In genomic region chr7:3574386-3574785, GRCh38 we compare ENCODE assay signal across 22 cellular contexts.
DNase-seq lines count a peak whose midpoint lies in the region; ATAC-seq, FAIRE-seq and TF ChIP-seq lines count a peak whose summit lies in the region.
"Had no signal": no experiment of that assay in that cellular context is flagged by ENCODE, and none has a peak within 500 bp of the region (broad histone marks: within the 10 kb centered on the region; RNA-seq: fewer than 3 reads in every experiment).

No MANE protein-coding gene starts in this region.

- H2BK12ac ChIP-seq in H9 (ENCODE audit: insufficient read length, low read depth, low read length), result no peak overlapping the region
- H2BK12ac ChIP-seq in H1 (ENCODE audit: low read depth, low read length), result no peak overlapping the region
- no peak overlapping the region for H2BK12ac ChIP-seq in trophoblast cell (ENCODE audit: low read length)

- peaks cover 3% of the 10 kb centered on the region for H3K4me1 ChIP-seq in H9 (ENCODE audit: insufficient read depth, low read length)
- peaks cover 0 to 5% (median 2%) of the 10 kb centered on the region in 4 experiments; a peak in 3 of 7 replicates for H3K4me1 ChIP-seq in H1 (replicated peaks in 1 of 4; ENCODE audit: control insufficient read depth in 3 of 4, insufficient read depth in 4 of 4, low read length in 3 of 4)
- H3K4me1 ChIP-seq in trophoblast cell (ENCODE audit: control insufficient read depth in 1 of 2, insufficient read depth in 2 of 2, low read length in 2 of 2), result peaks cover 3% of the 10 kb centered on the region in 2 experiments
- H3K4me1 ChIP-seq: A549; BLaER1 treated with 17β-estradiol and CSF1 and Interleukin-3, amounts not matched to agents 10 nM and 100 nM; Caco-2 had no signal

- H3K36me3 Mint-ChIP-seq in H9 (ENCODE audit: insufficient read depth in 1 of 3, low read depth in 3 of 3), result peaks cover 19 to 25% (median 20%) of the 10 kb centered on the region in 3 experiments
- H3K36me3 Mint-ChIP-seq: CD8-positive, alpha-beta T cell had no signal

- H2AK5ac ChIP-seq in H9 (ENCODE audit: insufficient read length, low read length) (no peak overlapping the region), H1 (ENCODE audit: low read depth, low read length) (no peak overlapping the region), trophoblast cell (ENCODE audit: low read length) (no peak overlapping the region)

- H2BK120ac ChIP-seq in H9 (ENCODE audit: low read depth, low read length, poor library complexity, severe bottlenecking) (no peak overlapping the region), H1 (replicated peaks; ENCODE audit: low read depth, low read length) (no peak overlapping the region), trophoblast cell (ENCODE audit: insufficient read depth, low read length, poor library complexity) (no peak overlapping the region)

- H3K18ac ChIP-seq in H9 (ENCODE audit: insufficient read length, low read depth, low read length) (no peak overlapping the region), H1 (ENCODE audit: extremely low read depth, low read length) (no peak overlapping the region; the same call in 1 of the 2 replicates), trophoblast cell (ENCODE audit: low read length) (no peak overlapping the region)

- TF ChIP-seq POLR2A in H1 (IDR thresholded peaks at IDR 0.05; ENCODE audit: control extremely low read depth in 1 of 2, low read depth in 2 of 2, low read length in 2 of 2), result no peak

- DNase-seq in H9 (no peak), H1 (ENCODE audit: low read depth in 1 of 2, low spot score in 2 of 2) (no peak), trophoblast cell (peak; percentile 52 to 91), OCI-M1 (lab: John Stamatoyannopoulos, UW) (no peak), NCI-H1694 (lab: John Stamatoyannopoulos, UW) (no peak)
- DNase-seq: AML-193; Caco-2; Calu3; CD4-positive, alpha-beta T cell; CD8-positive, alpha-beta T cell; DMS79 treated with DMSO at 0.1 percent for 48 hours; GF-D8 had no signal

- H2BK15ac ChIP-seq in H9 (ENCODE audit: low read depth, low read length), result no peak overlapping the region
- H2BK15ac ChIP-seq in H1 (ENCODE audit: low read length), result no peak overlapping the region

- H2AFZ ChIP-seq in H9 (ENCODE audit: low read length) (no peak overlapping the region), H1 (ENCODE audit: low read length) (no peak overlapping the region), trophoblast cell (ENCODE audit: insufficient read depth, low read length, poor library complexity) (no peak overlapping the region)

- H4K91ac ChIP-seq in H9 (ENCODE audit: insufficient read length, low read depth, low read length) (no peak overlapping the region), H1 (replicated peaks; ENCODE audit: insufficient read length, low read length) (peak overlapping the region; percentile 22), trophoblast cell (ENCODE audit: low read depth, low read length) (no peak overlapping the region)

- TF ChIP-seq EP300 in H1 (IDR thresholded peaks at IDR 0.05; ENCODE audit: borderline replicate concordance in 1 of 2, low read depth in 2 of 2, low read length in 2 of 2), result no peak

- H3K79me1 ChIP-seq in H9 (ENCODE audit: insufficient read depth, low read depth, low read length, poor library complexity, severe bottlenecking) (no peaks in the 10 kb centered on the region), H1 (ENCODE audit: low read depth, low read length) (no peaks in the 10 kb centered on the region), trophoblast cell (ENCODE audit: low read length) (no peaks in the 10 kb centered on the region)

- H3K79me2 ChIP-seq in H9 (ENCODE audit: insufficient read depth, low read length), result no peaks in the 10 kb centered on the region
- H3K79me2 ChIP-seq in H1 (ENCODE audit: control insufficient read depth in 1 of 2, insufficient read depth in 2 of 2, low read length in 2 of 2), result no peaks in the 10 kb centered on the region
- no peaks in the 10 kb centered on the region for H3K79me2 ChIP-seq in trophoblast cell (ENCODE audit: control insufficient read depth, insufficient read depth, low read length, poor library complexity)

- no peak overlapping the region for H4K5ac ChIP-seq in H9 (ENCODE audit: insufficient read length, low read depth, low read length)
- no peak overlapping the region for H4K5ac ChIP-seq in H1 (ENCODE audit: insufficient read length, low read depth, low read length)

- H3K9ac ChIP-seq in H9 (ENCODE audit: extremely low read depth, insufficient read length, low read length) (no peak overlapping the region), H1 (replicated peaks in 1 of 4; ENCODE audit: extremely low read depth in 1 of 4, low read depth in 3 of 4, low read length in 3 of 4) (no peak overlapping the region), trophoblast cell (ENCODE audit: low read length) (no peak overlapping the region)
- H3K9ac ChIP-seq: BLaER1 treated with 17β-estradiol and CSF1 and Interleukin-3, amounts not matched to agents 10 nM and 100 nM had no signal

- no peak overlapping the region for H3K4me3 ChIP-seq in H1 (ENCODE audit: extremely low read depth in 1 of 4, insufficient read depth in 2 of 4, low read depth in 3 of 4, low read length in 4 of 4)
- no peak overlapping the region for H3K4me3 ChIP-seq in trophoblast cell (ENCODE audit: low read depth, low read length)
- H3K4me3 ChIP-seq: A549; BLaER1 treated with 17β-estradiol and CSF1 and Interleukin-3, amounts not matched to agents 10 nM and 100 nM had no signal

- H3K56ac ChIP-seq in H9 (ENCODE audit: insufficient read length, low read depth, low read length), result no peak overlapping the region
- no peak overlapping the region for H3K56ac ChIP-seq in H1 (replicated peaks; ENCODE audit: insufficient read length, low read depth, low read length)

- no peak for TF ChIP-seq RAD21 in H1 (IDR thresholded peaks at IDR 0.05 in 1 of 2, conservative IDR thresholded peaks at IDR 0.05 in 1 of 2; ENCODE audit: low read depth in 2 of 2, low read length in 2 of 2)

- H3K23me2 ChIP-seq in H9 (ENCODE audit: insufficient read length, low read depth, low read length, poor library complexity, severe bottlenecking) (no peaks in the 10 kb centered on the region), H1 (ENCODE audit: low read depth, low read length) (no peaks in the 10 kb centered on the region)

- no peak overlapping the region for H4K12ac ChIP-seq in trophoblast cell (ENCODE audit: low read depth, low read length)

- no peaks in the 10 kb centered on the region for H3K27me3 Mint-ChIP-seq in H9 (ENCODE audit: low read depth)
- H3K27me3 Mint-ChIP-seq: CD4-positive, alpha-beta T cell had no signal

- H3K27ac Mint-ChIP-seq in H9, result no peak overlapping the region; a peak in 1 of 7 replicates
- H3K27ac Mint-ChIP-seq: B cell; CD4-positive, alpha-beta T cell; CD8-positive, alpha-beta T cell had no signal

- H3K4me3 Mint-ChIP-seq in H9, result no peak overlapping the region
- H3K4me3 Mint-ChIP-seq: B cell; CD4-positive, alpha-beta T cell; CD8-positive, alpha-beta T cell had no signal

- H4K8ac ChIP-seq in H9 (replicated peaks; ENCODE audit: insufficient read length, low read depth, low read length), result no peak overlapping the region
- no peak overlapping the region for H4K8ac ChIP-seq in H1 (ENCODE audit: extremely low read depth, insufficient read depth, low read length)
- no peak overlapping the region for H4K8ac ChIP-seq in trophoblast cell (ENCODE audit: low read depth, low read length)

- no peak for TF ChIP-seq CTCF in H9 (conservative IDR thresholded peaks at IDR 0.05)
- TF ChIP-seq CTCF in H1 (IDR thresholded peaks at IDR 0.05; ENCODE audit: control extremely low read depth in 1 of 3, insufficient read depth in 1 of 3, low read depth in 1 of 3, low read length in 3 of 3), result no peak

- H3K9me3 ChIP-seq in H9 (ENCODE audit: control insufficient read depth, low read depth, low read length) (no peaks in the 10 kb centered on the region), H1 (ENCODE audit: insufficient read depth in 2 of 2, low read depth in 1 of 2, low read length in 1 of 2) (peaks cover 17% of the 10 kb centered on the region in 2 experiments), trophoblast cell (ENCODE audit: insufficient read depth, low read depth, low read length) (no peaks in the 10 kb centered on the region)

- ATAC-seq in HG03469 (IDR thresholded peaks at IDR 0.05; ENCODE audit: unreplicated experiment), result no peak
- ATAC-seq: A549; CD8-positive, alpha-beta T cell had no signal

- peaks cover 13 to 14% of the 10 kb centered on the region in 2 experiments for H3K4me1 Mint-ChIP-seq in H9
- H3K4me1 Mint-ChIP-seq: B cell had no signal

- no peak for FAIRE-seq in H1 (lab: Jason Lieb, UNC)
- FAIRE-seq: A549, D721Med, G401.6, GM12891, GM19239 had no signal

- H3K27ac ChIP-seq in H9 (ENCODE audit: insufficient read length, low read depth, low read length), result no peak overlapping the region
- H3K27ac ChIP-seq in H1 (ENCODE audit: low read depth, low read length), result no peak overlapping the region
- H3K27ac ChIP-seq in trophoblast cell (ENCODE audit: low read depth, low read length), result no peak overlapping the region
- H3K27ac ChIP-seq: 22Rv1; A549; BLaER1 treated with 17β-estradiol and CSF1 and Interleukin-3, amounts not matched to agents 10 nM and 100 nM; C4-2B had no signal

- peak overlapping the region; percentile 74; the same call in 1 of the 2 replicates for H3K14ac ChIP-seq in H9 (ENCODE audit: insufficient read depth, low read length)
- H3K14ac ChIP-seq in H1 (ENCODE audit: insufficient read length), result no peak overlapping the region
- no peak overlapping the region for H3K14ac ChIP-seq in trophoblast cell (ENCODE audit: low read length)

- H3K4me2 ChIP-seq in H9 (ENCODE audit: insufficient read depth, insufficient read length, low read length) (no peak overlapping the region), H1 (ENCODE audit: insufficient read depth in 1 of 2, low read depth in 2 of 2, low read length in 2 of 2) (no peak overlapping the region), trophoblast cell (ENCODE audit: low read length) (no peak overlapping the region)
- H3K4me2 ChIP-seq: A549; BLaER1 treated with 17β-estradiol and CSF1 and Interleukin-3, amounts not matched to agents 10 nM and 100 nM had no signal

- H3K4ac ChIP-seq in H9 (ENCODE audit: low read depth, low read length) (no peak overlapping the region), H1 (replicated peaks; ENCODE audit: insufficient read length, low read depth, low read length) (no peak overlapping the region), trophoblast cell (ENCODE audit: low read depth, low read length) (no peak overlapping the region)

- CTCF ChIA-PET in H1 (lab: Charles Lee; ENCODE audit: partially characterized antibody), result interaction anchor here (0.6 kb wide), 1 partner anchor 412 kb away, joined by 3 read pairs; no protein-coding TSS in a partner anchor

- H3K9me3 Mint-ChIP-seq in H9, result peaks cover 23 to 26% of the 10 kb centered on the region in 2 experiments

- H3K23ac ChIP-seq in H9 (ENCODE audit: insufficient read length, low read depth, low read length), result no peak overlapping the region
- no peak overlapping the region for H3K23ac ChIP-seq in H1 (ENCODE audit: insufficient read length)
- H3K23ac ChIP-seq in trophoblast cell (ENCODE audit: low read length), result no peak overlapping the region

- no peak overlapping the region for H2BK5ac ChIP-seq in H9 (ENCODE audit: insufficient read length, low read length)
- no peak overlapping the region for H2BK5ac ChIP-seq in H1 (ENCODE audit: low read depth, low read length)
- no peak overlapping the region for H2BK5ac ChIP-seq in trophoblast cell (ENCODE audit: low read depth, low read length, poor library complexity)

- no peak overlapping the region for H3T11ph ChIP-seq in H9 (ENCODE audit: low read length)

- H4K20me1 ChIP-seq in H9 (ENCODE audit: control insufficient read depth, insufficient read depth, insufficient read length), result no peaks in the 10 kb centered on the region
- no peaks in the 10 kb centered on the region for H4K20me1 ChIP-seq in H1 (replicated peaks in 1 of 2; ENCODE audit: control insufficient read depth in 1 of 2, insufficient read depth in 2 of 2, low read length in 2 of 2)
- H4K20me1 ChIP-seq: BLaER1 treated with 17β-estradiol and CSF1 and Interleukin-3, amounts not matched to agents 10 nM and 100 nM had no signal

- H2BK20ac ChIP-seq in H9 (ENCODE audit: low read depth, low read length, poor library complexity, severe bottlenecking) (no peak overlapping the region), H1 (ENCODE audit: low read length) (no peak overlapping the region)

- POLR2A ChIA-PET in H1 (lab: Charles Lee; ENCODE audit: partially characterized antibody), result no interaction called here

- no peaks in the 10 kb centered on the region for H3K27me3 ChIP-seq in H9 (ENCODE audit: insufficient read depth, low read length)
- 0 out of 7 replicates have a peak, but pooled peaks cover 0 to 2% (median 0%) of the 10 kb centered on the region in 4 experiments for H3K27me3 ChIP-seq in H1 (replicated peaks in 1 of 4; ENCODE audit: control insufficient read depth in 3 of 4, extremely low read depth in 1 of 4, insufficient read depth in 3 of 4, low read length in 3 of 4)
- no peaks in the 10 kb centered on the region for H3K27me3 ChIP-seq in trophoblast cell (ENCODE audit: insufficient read depth, low read length)
- H3K27me3 ChIP-seq: BLaER1 treated with 17β-estradiol and CSF1 and Interleukin-3, amounts not matched to agents 10 nM and 100 nM had no signal

- H3K36me3 ChIP-seq in H1 (ENCODE audit: control insufficient read depth in 2 of 4, insufficient read depth in 4 of 4, low read length in 3 of 4) (peaks cover 0 to 3% (median 0%) of the 10 kb centered on the region in 4 experiments; a peak in 1 of 8 replicates), trophoblast cell (ENCODE audit: control insufficient read depth in 1 of 2, insufficient read depth in 2 of 2, low read length in 2 of 2) (peaks cover 0 to 4% of the 10 kb centered on the region in 2 experiments)
- H3K36me3 ChIP-seq: BLaER1 treated with 17β-estradiol and CSF1 and Interleukin-3, amounts not matched to agents 10 nM and 100 nM had no signal

- WGBS in H9 (ENCODE audit: extremely low coverage, insufficient read length, low lambda C conversion rate), result no CpG with 5 or more reads among the region's 9 CpGs
- WGBS in H1 (ENCODE audit: extremely low coverage in 1 of 2, insufficient coverage in 1 of 2, insufficient read length in 1 of 2, insufficient replicate concordance in 2 of 2, low coverage in 1 of 2, low lambda C conversion rate in 2 of 2, missing lambda C conversion rate in 1 of 2), 2 experiments, result 82% methylated on average over 9 of the region's 9 CpGs; no CpG with 5 or more reads in 1 of the 2 experiments
- WGBS in trophoblast cell (ENCODE audit: extremely low coverage, insufficient coverage, insufficient read length), result no CpG with 5 or more reads among the region's 9 CpGs

Comparison
In these comparisons a context has a peak if more than half of its experiments do, and no peak if none do; other contexts are left out.
1. DNase-seq: peak in trophoblast cell (2 of 2); none in H9 (single experiment), H1 (0 of 2), OCI-M1 (single experiment) and NCI-H1694 (single experiment).